ENCODE assay signal across 12 cellular contexts in the genomic region with DNA sequence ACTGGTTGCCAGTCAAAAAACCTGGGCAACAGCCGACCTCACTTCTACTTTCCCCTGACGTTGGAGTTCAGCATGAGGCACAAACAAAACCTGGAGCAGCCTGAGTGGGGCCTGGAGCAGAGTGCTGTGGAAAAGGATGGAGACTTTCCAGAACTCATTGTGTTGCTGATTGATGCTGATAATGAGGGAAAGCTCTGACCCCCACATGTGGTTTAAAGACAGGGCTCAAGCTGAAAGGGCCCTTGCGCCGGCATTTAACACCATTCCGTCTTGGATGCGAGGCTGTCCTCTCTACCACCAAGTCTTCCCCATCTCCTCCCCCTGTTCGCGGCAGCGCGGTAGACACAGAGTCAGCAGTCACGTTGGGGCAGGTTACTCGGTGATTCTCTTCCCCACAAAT. TPM values are rescaled to one million over a fixed set of nuclear protein-coding genes. Genes with fewer than 3 reads are reported as not detected.
DNase-seq lines count a peak whose midpoint lies in the region; ATAC-seq, FAIRE-seq and TF ChIP-seq lines count a peak whose summit lies in the region.
"Had no signal": no experiment of that assay in that cellular context is flagged by ENCODE, and none has a peak within 500 bp of the region (broad histone marks: within the 10 kb centered on the region; RNA-seq: fewer than 3 reads in every experiment).

No MANE protein-coding gene starts in this region.

- TF ChIP-seq CTCF in right lobe of liver (IDR thresholded peaks at IDR 0.05) (no peak), HepG2 (CRISPR knock-in tag; IDR thresholded peaks at IDR 0.05) (no peak), endothelial cell of umbilical vein (IDR thresholded peaks at IDR 0.05; ENCODE audit: extremely low read depth in 1 of 2, insufficient read depth in 1 of 2, low read depth in 1 of 2, low read length in 2 of 2) (no peak), natural killer cell (IDR thresholded peaks at IDR 0.05) (no peak)

- peak overlapping the region; percentile 81 for H3K4me3 Mint-ChIP-seq in natural killer cell

- ATAC-seq in right lobe of liver: peak in 3 of 4 donors; percentile 9 to 38 (median 16)
- no peak for ATAC-seq in HepG2
- no peak for ATAC-seq in natural killer cell
- ATAC-seq in aorta (ENCODE audit: low FRiP score): peak; percentile 53

- no peaks in the 10 kb centered on the region for H3K9me1 ChIP-seq in endothelial cell of umbilical vein (replicated peaks; ENCODE audit: control insufficient read depth, extremely low read depth, insufficient read depth, low read length)

- no peak overlapping the region for H2AFZ ChIP-seq in HepG2 (ENCODE audit: low read length)
- H2AFZ ChIP-seq in endothelial cell of umbilical vein (ENCODE audit: low read depth, low read length): no peak overlapping the region

- WGBS in right lobe of liver (ENCODE audit: insufficient coverage, low coverage, low lambda C conversion rate, missing lambda C conversion rate): 67% methylated on average over 9 of the region's 12 CpGs
- WGBS in HepG2 (ENCODE audit: low lambda C conversion rate): 76% methylated on average over 12 of the region's 12 CpGs
- 16 to 23% methylated on average over 12 of the region's 12 CpGs for WGBS in aorta, 2 donors

- in situ Hi-C loops in HepG2 (cut with HindIII; ENCODE audit: extremely low pct_ligation_motif_present, low pct_unique_long_range_greater_than_20kb): no loop called here

- H3K9me3 ChIP-seq in right lobe of liver: no peaks in the 10 kb centered on the region
- H3K9me3 ChIP-seq in HepG2 (ENCODE audit: low read length): no peaks in the 10 kb centered on the region
- no peaks in the 10 kb centered on the region for H3K9me3 ChIP-seq in endothelial cell of umbilical vein (replicated peaks; ENCODE audit: control insufficient read depth, insufficient read depth, low read length)
- H3K9me3 ChIP-seq in aorta (ENCODE audit: control insufficient read depth, low read length): no peaks in the 10 kb centered on the region
- H3K9me3 ChIP-seq: left lung had no signal

- no peak overlapping the region for H3K27ac Mint-ChIP-seq in natural killer cell
- H3K27ac Mint-ChIP-seq: activated naive CD8-positive, alpha-beta T cell treated with anti-CD3 and anti-CD28 coated beads, Interleukin-2, amount 10 ng/mL, durations not matched to agents 7 days and 5 days had no signal

- FAIRE-seq in HepG2 (lab: Jason Lieb, UNC): no peak
- FAIRE-seq in endothelial cell of umbilical vein (lab: Jason Lieb, UNC): peak; percentile 50

- no peaks in the 10 kb centered on the region for H3K9me3 Mint-ChIP-seq in natural killer cell
- H3K9me3 Mint-ChIP-seq: activated naive CD8-positive, alpha-beta T cell treated with anti-CD3 and anti-CD28 coated beads, Interleukin-2, amount 10 ng/mL, durations not matched to agents 7 days and 5 days had no signal

- no peak for TF ChIP-seq RAD21 in HepG2 (CRISPR knock-in tag; IDR thresholded peaks at IDR 0.05)

- H3K4me1 ChIP-seq in right lobe of liver (no peaks in the 10 kb centered on the region), HepG2 (ENCODE audit: insufficient read depth, low read length) (no peaks in the 10 kb centered on the region), endothelial cell of umbilical vein (ENCODE audit: control insufficient read depth, extremely low read depth, insufficient read depth, low read length) (peaks cover 2% of the 10 kb centered on the region), aorta (ENCODE audit: control insufficient read depth in 1 of 2, insufficient read depth in 2 of 2, low read length in 2 of 2) (no peaks in the 10 kb centered on the region)

- H3K27ac ChIP-seq in right lobe of liver (peak overlapping the region in 1 of 3 donors; percentile 13), HepG2 (ENCODE audit: extremely low read length, insufficient read depth, low read length) (no peak overlapping the region), endothelial cell of umbilical vein (ENCODE audit: insufficient read depth, low read depth, low read length) (no peak overlapping the region), aorta (ENCODE audit: low read depth in 1 of 2, low read length in 2 of 2) (no peak overlapping the region)
- H3K27ac ChIP-seq: KMS-11, left lung had no signal

- POLR2A ChIA-PET in HepG2 (lab: Yijun Ruan, JAX) (no interaction called here), endothelial cell of umbilical vein (lab: Charles Lee) (no interaction called here)

- H3K9ac ChIP-seq in HepG2 (ENCODE audit: insufficient read depth, low read depth, low read length) (no peak overlapping the region), endothelial cell of umbilical vein (replicated peaks; ENCODE audit: extremely low read depth, insufficient read depth, low read length) (no peak overlapping the region)
- H3K9ac ChIP-seq: KMS-11 had no signal

- H4K20me1 ChIP-seq in HepG2 (ENCODE audit: insufficient read depth, low read length): no peaks in the 10 kb centered on the region
- no peaks in the 10 kb centered on the region for H4K20me1 ChIP-seq in endothelial cell of umbilical vein (replicated peaks; ENCODE audit: control insufficient read depth, extremely low read depth, insufficient read depth, low read length)

- TF ChIP-seq EP300 in HepG2 (IDR thresholded peaks at IDR 0.05; ENCODE audit: low read depth in 2 of 2, low read length in 2 of 2) (no peak), HepG2 (CRISPR knock-in tag; IDR thresholded peaks at IDR 0.05; ENCODE audit: borderline replicate concordance) (no peak)

- TF ChIP-seq POLR2A in right lobe of liver (IDR thresholded peaks at IDR 0.05): no peak
- TF ChIP-seq POLR2A in HepG2 (IDR thresholded peaks at IDR 0.05; ENCODE audit: insufficient read depth in 1 of 2, low read depth in 2 of 2, low read length in 2 of 2): no peak
- no peak for TF ChIP-seq POLR2A in endothelial cell of umbilical vein (IDR thresholded peaks at IDR 0.05; ENCODE audit: low read depth, low read length)

- H3K4me2 ChIP-seq in HepG2 (ENCODE audit: low read depth, low read length): no peak overlapping the region
- no peak overlapping the region for H3K4me2 ChIP-seq in endothelial cell of umbilical vein (ENCODE audit: insufficient read depth, low read length)
- H3K4me2 ChIP-seq: KMS-11 had no signal

- peaks cover 6 to 15% of the 10 kb centered on the region in 2 donors for H3K27me3 Mint-ChIP-seq in natural killer cell (ENCODE audit: low read depth in 2 of 2)

- H3K27me3 ChIP-seq in right lobe of liver: no peaks in the 10 kb centered on the region
- H3K27me3 ChIP-seq in HepG2 (ENCODE audit: control insufficient read depth in 1 of 2, insufficient read depth in 2 of 2, low read length in 2 of 2): no peaks in the 10 kb centered on the region
- H3K27me3 ChIP-seq in endothelial cell of umbilical vein (ENCODE audit: control insufficient read depth in 2 of 2, insufficient read depth in 2 of 2, low read length in 2 of 2): peaks cover 19 to 25% of the 10 kb centered on the region in 2 experiments
- H3K27me3 ChIP-seq in aorta (ENCODE audit: control insufficient read depth in 1 of 2, insufficient read depth in 2 of 2, low read length in 1 of 2): no peaks in the 10 kb centered on the region

- dilution Hi-C loops in endothelial cell of umbilical vein (cut with MboI; ENCODE audit: extremely low pct_ligation_motif_present, low sequenced_read_pairs): no loop called here

- H3K36me3 ChIP-seq in right lobe of liver: no peaks in the 10 kb centered on the region
- H3K36me3 ChIP-seq in HepG2 (replicated peaks in 1 of 2; ENCODE audit: control insufficient read depth in 1 of 2, insufficient read depth in 2 of 2, low read length in 2 of 2): no peaks in the 10 kb centered on the region
- no peaks in the 10 kb centered on the region for H3K36me3 ChIP-seq in endothelial cell of umbilical vein (ENCODE audit: control insufficient read depth in 2 of 2, extremely low read depth in 1 of 2, insufficient read depth in 2 of 2, low read length in 2 of 2)
- H3K36me3 ChIP-seq in aorta (ENCODE audit: control insufficient read depth in 1 of 2, insufficient read depth in 2 of 2, low read length in 1 of 2): no peaks in the 10 kb centered on the region
- H3K36me3 ChIP-seq: left lung had no signal

- BruUV-seq in HepG2 (replicated peaks; lab: Mats Ljungman, UMichigan) (no TSS peak), endothelial cell of umbilical vein (replicated peaks; lab: Mats Ljungman, UMichigan) (no TSS peak)

- no peaks in the 10 kb centered on the region for H3K79me2 ChIP-seq in HepG2 (ENCODE audit: insufficient read depth, low read length)
- H3K79me2 ChIP-seq in endothelial cell of umbilical vein (ENCODE audit: control insufficient read depth, insufficient read depth, low read length): no peaks in the 10 kb centered on the region

- peak overlapping the region; percentile 55 to 69 (median 67) for H3K4me3 ChIP-seq in right lobe of liver
- H3K4me3 ChIP-seq in HepG2 (replicated peaks in 1 of 3; ENCODE audit: insufficient read depth in 1 of 3, low read depth in 2 of 3, low read length in 3 of 3): no peak overlapping the region
- H3K4me3 ChIP-seq in endothelial cell of umbilical vein (replicated peaks in 1 of 3; ENCODE audit: insufficient read depth in 1 of 3, low read depth in 1 of 3, low read length in 3 of 3): no peak overlapping the region
- H3K4me3 ChIP-seq in aorta (ENCODE audit: low read length in 2 of 2): peak overlapping the region in 1 of 2 donors; percentile 65

- CTCF ChIA-PET in HepG2 (lab: Yijun Ruan, JAX; ENCODE audit: low intra/inter-chr PET ratio, low total read pairs) (no interaction called here), endothelial cell of umbilical vein (lab: Charles Lee) (interaction anchor here (1.5 kb wide), 1 partner anchor 240 kb away, joined by 6 read pairs; no protein-coding TSS in a partner anchor)

- intact Hi-C loops in right lobe of liver (cut with DNase I): no loop called here
- intact Hi-C loops in HepG2 (cut with micrococcal nuclease; ENCODE audit: unreplicated experiment): no loop called here
- intact Hi-C loops in endothelial cell of umbilical vein (cut with micrococcal nuclease): no loop called here
- intact Hi-C loops in natural killer cell (cut with micrococcal nuclease): no loop called here
- intact Hi-C loops in aorta (cut with DNase I): loop anchor here in 1 of 2 donors (2.0 kb wide), 1 partner anchor 114 kb away; a partner anchor contains a TSS

- H3K4me1 Mint-ChIP-seq in natural killer cell: peaks cover 5 to 11% of the 10 kb centered on the region in 2 donors

- H3K36me3 Mint-ChIP-seq in natural killer cell: no peaks in the 10 kb centered on the region

- peak in 1 of 3 donors; percentile 47 for DNase-seq in right lobe of liver
- no peak for DNase-seq in HepG2 (ENCODE audit: low spot score)
- no peak for DNase-seq in endothelial cell of umbilical vein (ENCODE audit: low read depth, low spot score)
- DNase-seq in natural killer cell: no peak
- no peak for DNase-seq in aorta
- no peak for DNase-seq in NCI-H2107 treated with DMSO at 0.1 percent for 48 hours (lab: John Stamatoyannopoulos, UW; ENCODE audit: unreplicated experiment)
- no peak for DNase-seq in T1000 (lab: John Stamatoyannopoulos, UW)
- no peak for DNase-seq in NCI-H2107 (lab: John Stamatoyannopoulos, UW)
- DNase-seq: erythroblast had no signal

RNA-seq across cellular contexts. Expression of a gene that starts 0.6 kb away (rescaled TPM):
- total RNA-seq in right lobe of liver (1 to 10 TPM in 4 of 6 experiments, under 1 TPM in 2; 0.51 to 2.9 (median 1.3) TPM), HepG2 (2016; rRNA removed; fragmentation: Illumina TruSeq; extraction: Trizol) (not detected in 2 replicates), endothelial cell of umbilical vein (not detected in 2 replicates), natural killer cell (not detected), aorta (1 to 10 TPM; 1.6 to 1.9 TPM)
- total RNA-seq in HepG2 (2016; cell fraction: cytosol; rRNA removed; fragmentation: Illumina TruSeq; extraction: Trizol; ENCODE audit: low read depth): not detected in 2 replicates
- total RNA-seq in HepG2 (2016; cell fraction: insoluble cytoplasmic fraction; rRNA removed; fragmentation: Illumina TruSeq; extraction: Trizol): not detected in 2 replicates
- not detected in 2 replicates for total RNA-seq in HepG2 (2016; cell fraction: membrane; rRNA removed; fragmentation: Illumina TruSeq; extraction: Trizol)
- not detected in 2 replicates for total RNA-seq in HepG2 (2016; cell fraction: nucleus; rRNA removed; fragmentation: Illumina TruSeq; extraction: Trizol)
- polyA plus RNA-seq in HepG2 (2011; rRNA removed) (not detected in 2 replicates), endothelial cell of umbilical vein (not detected in 2 replicates), aorta (1 to 10 TPM in 1 of 2 donors, under 1 TPM in 1; 0.63 to 1.2 TPM)
- not detected in 2 replicates for polyA plus RNA-seq in HepG2 (2011; cell fraction: cytosol; rRNA removed)
- not detected in 2 replicates for polyA plus RNA-seq in HepG2 (2011; cell fraction: nucleus; rRNA removed)
- not detected in 2 replicates for polyA plus RNA-seq in HepG2 (2012)
- not detected in 2 replicates for polyA plus RNA-seq in HepG2 (2016; cell fraction: cytosol; fragmentation: Illumina TruSeq; extraction: Trizol; ENCODE audit: low read depth)
- not detected in 2 replicates for polyA plus RNA-seq in HepG2 (2016; cell fraction: insoluble cytoplasmic fraction; fragmentation: Illumina TruSeq; extraction: Trizol; ENCODE audit: low read depth)
- not detected in 2 replicates for polyA plus RNA-seq in HepG2 (2016; cell fraction: membrane; fragmentation: Illumina TruSeq; extraction: Trizol; ENCODE audit: low read depth)
- not detected in 2 replicates for polyA plus RNA-seq in HepG2 (2016; cell fraction: nucleus; fragmentation: Illumina TruSeq; extraction: Trizol; ENCODE audit: insufficient read depth, low read depth)
- polyA minus RNA-seq in HepG2 (2011; rRNA and poly(A)+ RNA removed; ENCODE audit: low replicate concordance): 0.07 TPM in 1 of 2 replicates, not detected in the other
- not detected in 2 replicates for polyA minus RNA-seq in HepG2 (2011; cell fraction: cytosol; rRNA and poly(A)+ RNA removed)
- polyA minus RNA-seq in HepG2 (2011; cell fraction: nucleus; rRNA and poly(A)+ RNA removed): not detected in 2 replicates
- polyA plus RNA-seq in endothelial cell of umbilical vein (2011; cell fraction: cytosol; rRNA removed): not detected in 2 replicates
- polyA plus RNA-seq in endothelial cell of umbilical vein (2011; cell fraction: nucleus; rRNA removed): not detected in 2 replicates
- polyA plus RNA-seq in endothelial cell of umbilical vein (2012): not detected in 2 replicates
- not detected in 2 replicates for polyA minus RNA-seq in endothelial cell of umbilical vein
- not detected for polyA minus RNA-seq in endothelial cell of umbilical vein (2011; cell fraction: cytosol; rRNA and poly(A)+ RNA removed)
- not detected in 2 replicates for polyA minus RNA-seq in endothelial cell of umbilical vein (2011; cell fraction: nucleus; rRNA and poly(A)+ RNA removed)
- total RNA-seq: activated naive CD8-positive, alpha-beta T cell treated with anti-CD3 and anti-CD28 coated beads, Interleukin-2, amount 10 ng/mL, durations not matched to agents 7 days and 5 days had no signal

RNA-seq across cellular contexts. Expression of a gene that starts 14.7 kb away (rescaled TPM):
- 10 to 100 TPM; 15.2 to 35.8 (median 29.9) TPM for total RNA-seq in right lobe of liver
- not detected in 2 replicates for total RNA-seq in HepG2 (2016; rRNA removed; fragmentation: Illumina TruSeq; extraction: Trizol)
- not detected in 2 replicates for total RNA-seq in HepG2 (2016; cell fraction: cytosol; rRNA removed; fragmentation: Illumina TruSeq; extraction: Trizol; ENCODE audit: low read depth)
- not detected in 2 replicates for total RNA-seq in HepG2 (2016; cell fraction: insoluble cytoplasmic fraction; rRNA removed; fragmentation: Illumina TruSeq; extraction: Trizol)
- not detected in 2 replicates for total RNA-seq in HepG2 (2016; cell fraction: membrane; rRNA removed; fragmentation: Illumina TruSeq; extraction: Trizol)
- not detected in 2 replicates for total RNA-seq in HepG2 (2016; cell fraction: nucleus; rRNA removed; fragmentation: Illumina TruSeq; extraction: Trizol)
- 0.01 TPM in 1 of 2 replicates, not detected in the other for polyA plus RNA-seq in HepG2 (2011; rRNA removed)
- polyA plus RNA-seq in HepG2 (2011; cell fraction: cytosol; rRNA removed): not detected in 2 replicates
- polyA plus RNA-seq in HepG2 (2011; cell fraction: nucleus; rRNA removed): not detected in 2 replicates
- not detected in 2 replicates for polyA plus RNA-seq in HepG2 (2012)
- polyA plus RNA-seq in HepG2 (2016; cell fraction: cytosol; fragmentation: Illumina TruSeq; extraction: Trizol; ENCODE audit: low read depth): not detected in 2 replicates
- polyA plus RNA-seq in HepG2 (2016; cell fraction: insoluble cytoplasmic fraction; fragmentation: Illumina TruSeq; extraction: Trizol; ENCODE audit: low read depth): not detected in 2 replicates
- polyA plus RNA-seq in HepG2 (2016; cell fraction: membrane; fragmentation: Illumina TruSeq; extraction: Trizol; ENCODE audit: low read depth): not detected in 2 replicates
- polyA plus RNA-seq in HepG2 (2016; cell fraction: nucleus; fragmentation: Illumina TruSeq; extraction: Trizol; ENCODE audit: insufficient read depth, low read depth): not detected in 2 replicates
- polyA minus RNA-seq in HepG2 (2011; rRNA and poly(A)+ RNA removed; ENCODE audit: low replicate concordance): 0.04 and 69.9 TPM in 2 replicates
- 0.26 TPM in 1 of 2 replicates, not detected in the other for polyA minus RNA-seq in HepG2 (2011; cell fraction: cytosol; rRNA and poly(A)+ RNA removed)
- under 0.01 and 0.50 TPM in 2 replicates for polyA minus RNA-seq in HepG2 (2011; cell fraction: nucleus; rRNA and poly(A)+ RNA removed)
- 6.7 and 14.9 TPM in 2 replicates for total RNA-seq in endothelial cell of umbilical vein
- 2.6 and 2.7 TPM in 2 replicates for polyA plus RNA-seq in endothelial cell of umbilical vein
- polyA plus RNA-seq in endothelial cell of umbilical vein (2011; cell fraction: cytosol; rRNA removed): 2.5 and 2.7 TPM in 2 replicates
- 3.2 and 3.7 TPM in 2 replicates for polyA plus RNA-seq in endothelial cell of umbilical vein (2011; cell fraction: nucleus; rRNA removed)
- polyA plus RNA-seq in endothelial cell of umbilical vein (2012): 2.4 and 3.0 TPM in 2 replicates
- 15.1 and 24.2 TPM in 2 replicates for polyA minus RNA-seq in endothelial cell of umbilical vein
- polyA minus RNA-seq in endothelial cell of umbilical vein (2011; cell fraction: cytosol; rRNA and poly(A)+ RNA removed): 24.9 TPM
- polyA minus RNA-seq in endothelial cell of umbilical vein (2011; cell fraction: nucleus; rRNA and poly(A)+ RNA removed): 12.4 and 13.7 TPM in 2 replicates
- under 1 TPM in 1 of 3 donors, not detected in 2; 0.63 TPM for total RNA-seq in natural killer cell
- total RNA-seq in aorta: 100 to 1,000 TPM in 1 of 2 donors, 10 to 100 TPM in 1; 51.3 to 173 TPM
- polyA plus RNA-seq in aorta: 10 to 100 TPM; 14.1 to 14.3 TPM
- total RNA-seq: activated naive CD8-positive, alpha-beta T cell treated with anti-CD3 and anti-CD28 coated beads, Interleukin-2, amount 10 ng/mL, durations not matched to agents 7 days and 5 days had no signal

Comparison
In these comparisons a context has a peak if more than half of its experiments do, and no peak if none do; other contexts are left out.
1. ATAC-seq: peak in right lobe of liver (3 of 4) and aorta (single experiment); none in HepG2 (single experiment) and natural killer cell (0 of 3).
2. H3K4me3 ChIP-seq: peak in right lobe of liver (3 of 3); none in HepG2 (0 of 3) and endothelial cell of umbilical vein (0 of 3).